1 cellular context compared by ENCODE assay signal in genomic region chr19:50741179-50741933, GRCh38.
TF ChIP-seq lines count a peak whose summit lies in the region.

No MANE protein-coding gene starts in this region.

TF ChIP-seq in K562, 482 proteins besides CTCF, POLR2A, EP300 and RAD21 (continued from another document and continues in another):
- TF ChIP-seq HES1 (IDR thresholded peaks at IDR 0.05; ENCODE audit: low read depth) (peak; percentile 40; the same call in 1 of the 2 replicates), ZNF282 (CRISPR knock-in tag; IDR thresholded peaks at IDR 0.05) (no peak), E2F4 (CRISPR knock-in tag; IDR thresholded peaks at IDR 0.05; ENCODE audit: low read depth) (no peak), TGIF2 (CRISPR knock-in tag; IDR thresholded peaks at IDR 0.05) (no peak), NKRF (IDR thresholded peaks at IDR 0.05; ENCODE audit: borderline replicate concordance) (no peak), HDAC2 (IDR thresholded peaks at IDR 0.05) (no peak), ZBTB17 (CRISPR knock-in tag; IDR thresholded peaks at IDR 0.05) (no peak), RBM17 (IDR thresholded peaks at IDR 0.05; ENCODE audit: borderline replicate concordance, low read depth, low read length) (no peak), PHTF2 (CRISPR knock-in tag; IDR thresholded peaks at IDR 0.05) (no peak), ZNF318 (IDR thresholded peaks at IDR 0.05; ENCODE audit: borderline replicate concordance in 1 of 2, low read depth in 1 of 2) (no peak), GTF2F1 (IDR thresholded peaks at IDR 0.05; ENCODE audit: low read depth, low read length) (no peak), ZNF232 (CRISPR knock-in tag; IDR thresholded peaks at IDR 0.05) (no peak), CREB1 (IDR thresholded peaks at IDR 0.05) (no peak), CREB1 (CRISPR knock-in tag; IDR thresholded peaks at IDR 0.05) (no peak), ZNF583 (CRISPR knock-in tag; IDR thresholded peaks at IDR 0.05) (no peak), FOXA1 (IDR thresholded peaks at IDR 0.05; ENCODE audit: borderline replicate concordance) (no peak), HNRNPUL1 (IDR thresholded peaks at IDR 0.05; ENCODE audit: low read length) (no peak), MTA3 (IDR thresholded peaks at IDR 0.05; ENCODE audit: borderline replicate concordance) (no peak), MAFK (IDR thresholded peaks at IDR 0.05; ENCODE audit: low read length) (no peak), ZFPM2 (CRISPR knock-in tag; IDR thresholded peaks at IDR 0.05) (no peak), ZNF239 (CRISPR knock-in tag; IDR thresholded peaks at IDR 0.05) (no peak), ZBTB8A (IDR thresholded peaks at IDR 0.05; ENCODE audit: partially characterized antibody) (no peak), NCOR1 (IDR thresholded peaks at IDR 0.05) (peak; percentile 83), MCM2 (IDR thresholded peaks at IDR 0.05; ENCODE audit: low read depth) (no peak), ESRRA (IDR thresholded peaks at IDR 0.05; ENCODE audit: borderline replicate concordance, low read depth) (no peak), SRSF9 (IDR thresholded peaks at IDR 0.05; ENCODE audit: borderline replicate concordance, low read depth, low read length) (no peak), TFAM (CRISPR knock-in tag; conservative IDR thresholded peaks at IDR 0.05) (no peak), ZNF274 (IDR thresholded peaks at IDR 0.05; ENCODE audit: borderline replicate concordance, low read depth, low read length) (no peak), CHD4 (IDR thresholded peaks at IDR 0.05; ENCODE audit: insufficient read depth, insufficient replicate concordance, low read depth, low read length, poor library complexity, severe bottlenecking) (no peak), HINFP (tag; conservative IDR thresholded peaks at IDR 0.05; ENCODE audit: low read depth) (no peak), HOXB6 (CRISPR knock-in tag; IDR thresholded peaks at IDR 0.05; ENCODE audit: borderline replicate concordance) (no peak), IFI16 (CRISPR knock-in tag; IDR thresholded peaks at IDR 0.05) (no peak)
- TF ChIP-seq, protein P1, sequence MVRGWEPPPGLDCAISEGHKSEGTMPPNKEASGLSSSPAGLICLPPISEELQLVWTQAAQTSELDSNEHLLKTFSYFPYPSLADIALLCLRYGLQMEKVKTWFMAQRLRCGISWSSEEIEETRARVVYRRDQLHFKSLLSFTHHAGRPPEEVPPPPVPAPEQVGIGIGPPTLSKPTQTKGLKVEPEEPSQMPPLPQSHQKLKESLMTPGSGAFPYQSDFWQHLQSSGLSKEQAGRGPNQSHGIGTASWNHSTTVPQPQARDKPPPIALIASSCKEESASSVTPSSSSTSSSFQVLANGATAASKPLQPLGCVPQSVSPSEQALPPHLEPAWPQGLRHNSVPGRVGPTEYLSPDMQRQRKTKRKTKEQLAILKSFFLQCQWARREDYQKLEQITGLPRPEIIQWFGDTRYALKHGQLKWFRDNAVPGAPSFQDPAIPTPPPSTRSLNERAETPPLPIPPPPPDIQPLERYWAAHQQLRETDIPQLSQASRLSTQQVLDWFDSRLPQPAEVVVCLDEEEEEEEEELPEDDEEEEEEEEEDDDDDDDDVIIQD (CRISPR knock-in tag; IDR thresholded peaks at IDR 0.05), result no peak
- TF ChIP-seq, protein P2, sequence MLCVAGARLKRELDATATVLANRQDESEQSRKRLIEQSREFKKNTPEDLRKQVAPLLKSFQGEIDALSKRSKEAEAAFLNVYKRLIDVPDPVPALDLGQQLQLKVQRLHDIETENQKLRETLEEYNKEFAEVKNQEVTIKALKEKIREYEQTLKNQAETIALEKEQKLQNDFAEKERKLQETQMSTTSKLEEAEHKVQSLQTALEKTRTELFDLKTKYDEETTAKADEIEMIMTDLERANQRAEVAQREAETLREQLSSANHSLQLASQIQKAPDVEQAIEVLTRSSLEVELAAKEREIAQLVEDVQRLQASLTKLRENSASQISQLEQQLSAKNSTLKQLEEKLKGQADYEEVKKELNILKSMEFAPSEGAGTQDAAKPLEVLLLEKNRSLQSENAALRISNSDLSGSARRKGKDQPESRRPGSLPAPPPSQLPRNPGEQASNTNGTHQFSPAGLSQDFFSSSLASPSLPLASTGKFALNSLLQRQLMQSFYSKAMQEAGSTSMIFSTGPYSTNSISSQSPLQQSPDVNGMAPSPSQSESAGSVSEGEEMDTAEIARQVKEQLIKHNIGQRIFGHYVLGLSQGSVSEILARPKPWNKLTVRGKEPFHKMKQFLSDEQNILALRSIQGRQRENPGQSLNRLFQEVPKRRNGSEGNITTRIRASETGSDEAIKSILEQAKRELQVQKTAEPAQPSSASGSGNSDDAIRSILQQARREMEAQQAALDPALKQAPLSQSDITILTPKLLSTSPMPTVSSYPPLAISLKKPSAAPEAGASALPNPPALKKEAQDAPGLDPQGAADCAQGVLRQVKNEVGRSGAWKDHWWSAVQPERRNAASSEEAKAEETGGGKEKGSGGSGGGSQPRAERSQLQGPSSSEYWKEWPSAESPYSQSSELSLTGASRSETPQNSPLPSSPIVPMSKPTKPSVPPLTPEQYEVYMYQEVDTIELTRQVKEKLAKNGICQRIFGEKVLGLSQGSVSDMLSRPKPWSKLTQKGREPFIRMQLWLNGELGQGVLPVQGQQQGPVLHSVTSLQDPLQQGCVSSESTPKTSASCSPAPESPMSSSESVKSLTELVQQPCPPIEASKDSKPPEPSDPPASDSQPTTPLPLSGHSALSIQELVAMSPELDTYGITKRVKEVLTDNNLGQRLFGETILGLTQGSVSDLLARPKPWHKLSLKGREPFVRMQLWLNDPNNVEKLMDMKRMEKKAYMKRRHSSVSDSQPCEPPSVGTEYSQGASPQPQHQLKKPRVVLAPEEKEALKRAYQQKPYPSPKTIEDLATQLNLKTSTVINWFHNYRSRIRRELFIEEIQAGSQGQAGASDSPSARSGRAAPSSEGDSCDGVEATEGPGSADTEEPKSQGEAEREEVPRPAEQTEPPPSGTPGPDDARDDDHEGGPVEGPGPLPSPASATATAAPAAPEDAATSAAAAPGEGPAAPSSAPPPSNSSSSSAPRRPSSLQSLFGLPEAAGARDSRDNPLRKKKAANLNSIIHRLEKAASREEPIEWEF (CRISPR knock-in tag; IDR thresholded peaks at IDR 0.05), result no peak
- TF ChIP-seq, protein P3, sequence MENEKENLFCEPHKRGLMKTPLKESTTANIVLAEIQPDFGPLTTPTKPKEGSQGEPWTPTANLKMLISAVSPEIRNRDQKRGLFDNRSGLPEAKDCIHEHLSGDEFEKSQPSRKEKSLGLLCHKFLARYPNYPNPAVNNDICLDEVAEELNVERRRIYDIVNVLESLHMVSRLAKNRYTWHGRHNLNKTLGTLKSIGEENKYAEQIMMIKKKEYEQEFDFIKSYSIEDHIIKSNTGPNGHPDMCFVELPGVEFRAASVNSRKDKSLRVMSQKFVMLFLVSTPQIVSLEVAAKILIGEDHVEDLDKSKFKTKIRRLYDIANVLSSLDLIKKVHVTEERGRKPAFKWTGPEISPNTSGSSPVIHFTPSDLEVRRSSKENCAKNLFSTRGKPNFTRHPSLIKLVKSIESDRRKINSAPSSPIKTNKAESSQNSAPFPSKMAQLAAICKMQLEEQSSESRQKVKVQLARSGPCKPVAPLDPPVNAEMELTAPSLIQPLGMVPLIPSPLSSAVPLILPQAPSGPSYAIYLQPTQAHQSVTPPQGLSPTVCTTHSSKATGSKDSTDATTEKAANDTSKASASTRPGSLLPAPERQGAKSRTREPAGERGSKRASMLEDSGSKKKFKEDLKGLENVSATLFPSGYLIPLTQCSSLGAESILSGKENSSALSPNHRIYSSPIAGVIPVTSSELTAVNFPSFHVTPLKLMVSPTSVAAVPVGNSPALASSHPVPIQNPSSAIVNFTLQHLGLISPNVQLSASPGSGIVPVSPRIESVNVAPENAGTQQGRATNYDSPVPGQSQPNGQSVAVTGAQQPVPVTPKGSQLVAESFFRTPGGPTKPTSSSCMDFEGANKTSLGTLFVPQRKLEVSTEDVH (IDR thresholded peaks at IDR 0.05; ENCODE audit: low read depth, partially characterized antibody), result no peak
- TF ChIP-seq, protein P4, sequence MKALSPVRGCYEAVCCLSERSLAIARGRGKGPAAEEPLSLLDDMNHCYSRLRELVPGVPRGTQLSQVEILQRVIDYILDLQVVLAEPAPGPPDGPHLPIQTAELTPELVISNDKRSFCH (CRISPR knock-in tag; IDR thresholded peaks at IDR 0.05), result no peak
- TF ChIP-seq, protein P4 (tag; IDR thresholded peaks at IDR 0.05), result peak; percentile 65
